ENCODE assay signal across 9 cellular contexts in genomic region chr3:50675179-50676030, GRCh38. TPM values are rescaled to one million over a fixed set of nuclear protein-coding genes. Genes with fewer than 3 reads are reported as not detected.
DNase-seq lines count a peak whose midpoint lies in the region; ATAC-seq, FAIRE-seq and TF ChIP-seq lines count a peak whose summit lies in the region.
"Had no signal": no experiment of that assay in that cellular context is flagged by ENCODE, and none has a peak within 500 bp of the region (broad histone marks: within the 10 kb centered on the region; RNA-seq: fewer than 3 reads in every experiment).

No MANE protein-coding gene starts in this region.

- ATAC-seq in stimulated activated naive CD8-positive, alpha-beta T cell treated with anti-CD3 and anti-CD28 coated beads, Interleukin-15, amount 100 ng/mL, for 72 hours, result peak; percentile 83
- no peak for ATAC-seq in HG02610 (IDR thresholded peaks at IDR 0.05; ENCODE audit: unreplicated experiment)

- TF ChIP-seq CTCF in GM12874 (IDR thresholded peaks at IDR 0.05; ENCODE audit: insufficient read depth, low read depth, low read length) (peak; percentile 42; the same call in 1 of the 2 replicates), endothelial cell of umbilical vein (IDR thresholded peaks at IDR 0.05; ENCODE audit: extremely low read depth in 1 of 2, insufficient read depth in 1 of 2, low read depth in 1 of 2, low read length in 2 of 2) (peak in 1 of 2 donors; percentile 39), nephron (IDR thresholded peaks at IDR 0.05; ENCODE audit: unreplicated experiment in 3 of 3) (peak; percentile 23 to 50 (median 40))

- H3K36me3 ChIP-seq in endothelial cell of umbilical vein (ENCODE audit: control insufficient read depth in 2 of 2, extremely low read depth in 1 of 2, insufficient read depth in 2 of 2, low read length in 2 of 2), result no peaks in the 10 kb centered on the region

- CTCF ChIA-PET in endothelial cell of umbilical vein (lab: Charles Lee), result interaction anchor here (1.3 kb wide), 1 partner anchor 696 kb away, joined by 4 read pairs; no protein-coding TSS in a partner anchor

- H3K79me2 ChIP-seq in endothelial cell of umbilical vein (ENCODE audit: control insufficient read depth, insufficient read depth, low read length), result no peaks in the 10 kb centered on the region

- intact Hi-C loops in endothelial cell of umbilical vein (cut with micrococcal nuclease), result loop anchor here (1.0 kb wide), 1 partner anchor 697 kb away; no protein-coding TSS in a partner anchor

- H3K9me3 ChIP-seq in endothelial cell of umbilical vein (replicated peaks; ENCODE audit: control insufficient read depth, insufficient read depth, low read length), result no peaks in the 10 kb centered on the region

- no peak overlapping the region for H3K27ac Mint-ChIP-seq in nephron
- H3K27ac Mint-ChIP-seq in stimulated activated naive CD8-positive, alpha-beta T cell treated with anti-CD3 and anti-CD28 coated beads, Interleukin-15, amount 100 ng/mL, for 72 hours, result peak overlapping the region; percentile 27 to 86

- peaks cover 50 to 66% of the 10 kb centered on the region in 2 experiments for H3K27me3 ChIP-seq in endothelial cell of umbilical vein (ENCODE audit: control insufficient read depth in 2 of 2, insufficient read depth in 2 of 2, low read length in 2 of 2)

- BruUV-seq in endothelial cell of umbilical vein (replicated peaks; lab: Mats Ljungman, UMichigan), result no TSS peak

- FAIRE-seq in endothelial cell of umbilical vein (lab: Jason Lieb, UNC), result peak; percentile 55
- FAIRE-seq: TTC549 had no signal

- no peak overlapping the region for H3K27ac ChIP-seq in endothelial cell of umbilical vein (ENCODE audit: insufficient read depth, low read depth, low read length)

- no peaks in the 10 kb centered on the region for H3K9me1 ChIP-seq in endothelial cell of umbilical vein (replicated peaks; ENCODE audit: control insufficient read depth, extremely low read depth, insufficient read depth, low read length)

- peak overlapping the region in 1 of 3 experiments; percentile 29 for H3K4me3 ChIP-seq in endothelial cell of umbilical vein (replicated peaks in 1 of 3; ENCODE audit: insufficient read depth in 1 of 3, low read depth in 1 of 3, low read length in 3 of 3)

- DNase-seq in NCI-H1930 (lab: John Stamatoyannopoulos, UW), result peak; percentile 9 to 21
- peak; percentile 42 for DNase-seq in activated T-cell treated with anti-CD3 and anti-CD28 coated beads for 1 hour (ENCODE audit: low read depth)
- DNase-seq in endothelial cell of umbilical vein (ENCODE audit: low read depth, low spot score), result no peak
- peak; percentile 68 to 77 for DNase-seq in stimulated activated naive CD8-positive, alpha-beta T cell treated with anti-CD3 and anti-CD28 coated beads, Interleukin-15, amount 100 ng/mL, for 72 hours
- DNase-seq in NCI-H128 (lab: John Stamatoyannopoulos, UW; ENCODE audit: unreplicated experiment), result no peak

- H3K36me3 Mint-ChIP-seq in nephron (ENCODE audit: low read depth), result no peaks in the 10 kb centered on the region

- peaks cover 89% of the 10 kb centered on the region for H3K27me3 Mint-ChIP-seq in nephron (ENCODE audit: low read depth)
- peaks cover 43% of the 10 kb centered on the region for H3K27me3 Mint-ChIP-seq in stimulated activated naive CD8-positive, alpha-beta T cell treated with anti-CD3 and anti-CD28 coated beads, Interleukin-15, amount 100 ng/mL, for 72 hours

- H3K4me2 ChIP-seq in endothelial cell of umbilical vein (ENCODE audit: insufficient read depth, low read length), result peak overlapping the region; percentile 74

- H3K9ac ChIP-seq in endothelial cell of umbilical vein (replicated peaks; ENCODE audit: extremely low read depth, insufficient read depth, low read length), result no peak overlapping the region

- dilution Hi-C loops in endothelial cell of umbilical vein (cut with MboI; ENCODE audit: extremely low pct_ligation_motif_present, low sequenced_read_pairs), result no loop called here

- H4K20me1 ChIP-seq in endothelial cell of umbilical vein (replicated peaks; ENCODE audit: control insufficient read depth, extremely low read depth, insufficient read depth, low read length), result no peaks in the 10 kb centered on the region

- peaks cover 4% of the 10 kb centered on the region for H3K4me1 Mint-ChIP-seq in nephron
- H3K4me1 Mint-ChIP-seq in stimulated activated naive CD8-positive, alpha-beta T cell treated with anti-CD3 and anti-CD28 coated beads, Interleukin-15, amount 100 ng/mL, for 72 hours, result peaks cover 8% of the 10 kb centered on the region

- TF ChIP-seq POLR2A in endothelial cell of umbilical vein (IDR thresholded peaks at IDR 0.05; ENCODE audit: low read depth, low read length), result no peak

- peaks cover 5% of the 10 kb centered on the region for H3K4me1 ChIP-seq in endothelial cell of umbilical vein (ENCODE audit: control insufficient read depth, extremely low read depth, insufficient read depth, low read length)

- H3K9me3 Mint-ChIP-seq in nephron, result no peaks in the 10 kb centered on the region
- H3K9me3 Mint-ChIP-seq in stimulated activated naive CD8-positive, alpha-beta T cell treated with anti-CD3 and anti-CD28 coated beads, Interleukin-15, amount 100 ng/mL, for 72 hours, result no peaks in the 10 kb centered on the region

- peak overlapping the region; percentile 72 to 81 (median 74) for H3K4me3 Mint-ChIP-seq in nephron
- H3K4me3 Mint-ChIP-seq in stimulated activated naive CD8-positive, alpha-beta T cell treated with anti-CD3 and anti-CD28 coated beads, Interleukin-15, amount 100 ng/mL, for 72 hours, result peak overlapping the region; percentile 67 to 79

- peak overlapping the region; percentile 77 for H2AFZ ChIP-seq in endothelial cell of umbilical vein (ENCODE audit: low read depth, low read length)

- POLR2A ChIA-PET in endothelial cell of umbilical vein (lab: Charles Lee), result no interaction called here

TF ChIP-seq in endothelial cell of umbilical vein, 7 proteins besides CTCF, POLR2A, EP300 and RAD21:
- TF ChIP-seq EZH2 (IDR thresholded peaks at IDR 0.05; ENCODE audit: borderline replicate concordance, low read depth, low read length, severe bottlenecking), result peak; percentile 59
- no peak for TF ChIP-seq MAX (IDR thresholded peaks at IDR 0.05; ENCODE audit: insufficient read depth, insufficient read length)
TF ChIP-seq in endothelial cell of umbilical vein: peak in this region for 1.

RNA-seq across cellular contexts. Expression of gene DOCK3, which starts 0.7 kb away (rescaled TPM):
- 0.13 and 0.16 TPM in 2 replicates for total RNA-seq in endothelial cell of umbilical vein
- 0.08 TPM in 2 replicates for polyA plus RNA-seq in endothelial cell of umbilical vein
- 0.05 and 0.07 TPM in 2 replicates for polyA plus RNA-seq in endothelial cell of umbilical vein (2011; cell fraction: cytosol; rRNA removed)
- polyA plus RNA-seq in endothelial cell of umbilical vein (2011; cell fraction: nucleus; rRNA removed), result 0.27 and 0.32 TPM in 2 replicates
- polyA plus RNA-seq in endothelial cell of umbilical vein (2012), result 0.10 and 0.20 TPM in 2 replicates
- 0.36 TPM in 2 replicates for polyA minus RNA-seq in endothelial cell of umbilical vein
- 0.20 TPM for polyA minus RNA-seq in endothelial cell of umbilical vein (2011; cell fraction: cytosol; rRNA and poly(A)+ RNA removed)
- 0.24 TPM in 2 replicates for polyA minus RNA-seq in endothelial cell of umbilical vein (2011; cell fraction: nucleus; rRNA and poly(A)+ RNA removed)

RNA-seq across cellular contexts. Expression of gene MAPKAPK3, which starts 58.5 kb away (rescaled TPM):
- 18.5 and 21.3 TPM in 2 replicates for total RNA-seq in endothelial cell of umbilical vein
- polyA plus RNA-seq in endothelial cell of umbilical vein, result 30.5 and 33.2 TPM in 2 replicates
- 23.6 and 24.2 TPM in 2 replicates for polyA plus RNA-seq in endothelial cell of umbilical vein (2011; cell fraction: cytosol; rRNA removed)
- 16.2 and 19.2 TPM in 2 replicates for polyA plus RNA-seq in endothelial cell of umbilical vein (2011; cell fraction: nucleus; rRNA removed)
- polyA plus RNA-seq in endothelial cell of umbilical vein (2012), result 19.3 and 22.6 TPM in 2 replicates
- 29.2 TPM in 2 replicates for polyA minus RNA-seq in endothelial cell of umbilical vein
- 29.8 TPM for polyA minus RNA-seq in endothelial cell of umbilical vein (2011; cell fraction: cytosol; rRNA and poly(A)+ RNA removed)
- 7.6 and 8.9 TPM in 2 replicates for polyA minus RNA-seq in endothelial cell of umbilical vein (2011; cell fraction: nucleus; rRNA and poly(A)+ RNA removed)

Comparison
In these comparisons a context has a peak if more than half of its experiments do, and no peak if none do; other contexts are left out.
1. DNase-seq: peak in NCI-H1930 (2 of 2), activated T-cell treated with anti-CD3 and anti-CD28 coated beads for 1 hour (single experiment) and stimulated activated naive CD8-positive, alpha-beta T cell treated with anti-CD3 and anti-CD28 coated beads, Interleukin-15, amount 100 ng/mL, for 72 hours (2 of 2); none in endothelial cell of umbilical vein (single experiment) and NCI-H128 (single experiment).
2. H3K27ac Mint-ChIP-seq: peak in stimulated activated naive CD8-positive, alpha-beta T cell treated with anti-CD3 and anti-CD28 coated beads, Interleukin-15, amount 100 ng/mL, for 72 hours (2 of 2); none in nephron (0 of 3).